10 cellular contexts compared by ENCODE assay signal in genomic region chr1:27789511-27790154, GRCh38. TPM values are rescaled to one million over a fixed set of nuclear protein-coding genes. Genes with fewer than 3 reads are reported as not detected.
A peak's percentile ranks its signal among the peaks of the same experiment; 100 is the strongest.
DNase-seq lines count a peak whose midpoint lies in the region; ATAC-seq and TF ChIP-seq lines count a peak whose summit lies in the region.
"Had no signal": no experiment of that assay in that cellular context is flagged by ENCODE, and none has a peak within 500 bp of the region (broad histone marks: within the 10 kb centered on the region; RNA-seq: fewer than 3 reads in every experiment).

No MANE protein-coding gene starts in this region.

- no peaks in the 10 kb centered on the region for H3K27me3 Mint-ChIP-seq in osteocyte (ENCODE audit: unreplicated experiment)

- ATAC-seq in SK-N-SH treated with all-trans-retinoic acid at 6 μM for 48 hours (peak; percentile 84), GM19023 (IDR thresholded peaks at IDR 0.05; ENCODE audit: unreplicated experiment) (no peak), GM18511 (IDR thresholded peaks at IDR 0.05; ENCODE audit: unreplicated experiment) (no peak)

- DNase-seq in EH (ENCODE audit: low read depth) (peak; percentile 48), fibroblast of the aortic adventitia (ENCODE audit: low read depth) (peak; percentile 71), osteocyte (ENCODE audit: extremely low spot score, unreplicated experiment) (no peak), NK-92 (lab: John Stamatoyannopoulos, UW; ENCODE audit: unreplicated experiment) (no peak), HEK293T (ENCODE audit: extremely low spot score) (no peak)
- DNase-seq: caudate nucleus, mesendoderm had no signal

- no peak overlapping the region for H3K4me3 Mint-ChIP-seq in osteocyte (ENCODE audit: unreplicated experiment)

- H3K36me3 Mint-ChIP-seq in osteocyte (ENCODE audit: unreplicated experiment) = peaks cover 27% of the 10 kb centered on the region

- POLR2A ChIA-PET in HEK293T (lab: Yijun Ruan, JAX) = interaction anchor here (1.4 kb wide), 1 partner anchor 17 kb away, joined by 6 read pairs; the partner anchor contains the start of gene STX12

- no peak overlapping the region for H3K4me3 ChIP-seq in fibroblast of the aortic adventitia (ENCODE audit: low read depth, low read length)

- H3K27ac Mint-ChIP-seq in osteocyte (ENCODE audit: unreplicated experiment) = peak overlapping the region; percentile 9

- no peaks in the 10 kb centered on the region for H3K9me3 Mint-ChIP-seq in osteocyte (ENCODE audit: unreplicated experiment)

- CTCF ChIA-PET in HEK293T (lab: Yijun Ruan, JAX) = no interaction called here

- TF ChIP-seq CTCF in fibroblast of the aortic adventitia (IDR thresholded peaks at IDR 0.05; ENCODE audit: insufficient read depth, low read length) (no peak), osteocyte (IDR thresholded peaks at IDR 0.05) (no peak)

- H3K4me1 Mint-ChIP-seq in osteocyte (ENCODE audit: unreplicated experiment) = peaks cover 8% of the 10 kb centered on the region

TF ChIP-seq in SK-N-SH treated with all-trans-retinoic acid at 6 μM for 48 hours, 23 proteins besides CTCF, POLR2A, EP300 and RAD21:
- no peak for TF ChIP-seq RARB (CRISPR knock-in tag; IDR thresholded peaks at IDR 0.05)
- TF ChIP-seq ZNF8 (CRISPR knock-in tag; IDR thresholded peaks at IDR 0.05) = no peak
- TF ChIP-seq, protein P1, sequence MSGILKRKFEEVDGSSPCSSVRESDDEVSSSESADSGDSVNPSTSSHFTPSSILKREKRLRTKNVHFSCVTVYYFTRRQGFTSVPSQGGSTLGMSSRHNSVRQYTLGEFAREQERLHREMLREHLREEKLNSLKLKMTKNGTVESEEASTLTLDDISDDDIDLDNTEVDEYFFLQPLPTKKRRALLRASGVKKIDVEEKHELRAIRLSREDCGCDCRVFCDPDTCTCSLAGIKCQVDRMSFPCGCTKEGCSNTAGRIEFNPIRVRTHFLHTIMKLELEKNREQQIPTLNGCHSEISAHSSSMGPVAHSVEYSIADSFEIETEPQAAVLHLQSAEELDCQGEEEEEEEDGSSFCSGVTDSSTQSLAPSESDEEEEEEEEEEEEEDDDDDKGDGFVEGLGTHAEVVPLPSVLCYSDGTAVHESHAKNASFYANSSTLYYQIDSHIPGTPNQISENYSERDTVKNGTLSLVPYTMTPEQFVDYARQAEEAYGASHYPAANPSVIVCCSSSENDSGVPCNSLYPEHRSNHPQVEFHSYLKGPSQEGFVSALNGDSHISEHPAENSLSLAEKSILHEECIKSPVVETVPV (CRISPR knock-in tag; IDR thresholded peaks at IDR 0.05) = no peak
- no peak for TF ChIP-seq TOX (CRISPR knock-in tag; IDR thresholded peaks at IDR 0.05; ENCODE audit: borderline replicate concordance)
- no peak for TF ChIP-seq OSR1 (CRISPR knock-in tag; IDR thresholded peaks at IDR 0.05)
- no peak for TF ChIP-seq ARNTL (CRISPR knock-in tag; IDR thresholded peaks at IDR 0.05; ENCODE audit: borderline replicate concordance, low read depth)
- TF ChIP-seq ZNF565 (CRISPR knock-in tag; conservative IDR thresholded peaks at IDR 0.05; ENCODE audit: low read depth) = no peak
- no peak for TF ChIP-seq CREB5 (CRISPR knock-in tag; IDR thresholded peaks at IDR 0.05; ENCODE audit: low read depth)
- TF ChIP-seq ZFP30 (CRISPR knock-in tag; IDR thresholded peaks at IDR 0.05) = no peak

TF ChIP-seq in HEK293T, 16 proteins besides CTCF, POLR2A, EP300 and RAD21:
- TF ChIP-seq FOXM1 (IDR thresholded peaks at IDR 0.05; ENCODE audit: borderline replicate concordance) = no peak
- TF ChIP-seq SP1 (IDR thresholded peaks at IDR 0.05) = no peak
- no peak for TF ChIP-seq FOXK2 (IDR thresholded peaks at IDR 0.05)
- no peak for TF ChIP-seq ZNF384 (IDR thresholded peaks at IDR 0.05)
- TF ChIP-seq HDGF (IDR thresholded peaks at IDR 0.05; ENCODE audit: borderline replicate concordance) = no peak
- no peak for TF ChIP-seq L3MBTL2 (conservative IDR thresholded peaks at IDR 0.05)
- no peak for TF ChIP-seq ARNT (IDR thresholded peaks at IDR 0.05)
- no peak for TF ChIP-seq SUZ12 (IDR thresholded peaks at IDR 0.05)
- TF ChIP-seq CTBP1 (IDR thresholded peaks at IDR 0.05; ENCODE audit: borderline replicate concordance) = no peak
- no peak for TF ChIP-seq FOXA1 (IDR thresholded peaks at IDR 0.05)
- no peak for TF ChIP-seq PKNOX1 (IDR thresholded peaks at IDR 0.05)
- TF ChIP-seq TARDBP (IDR thresholded peaks at IDR 0.05) = no peak
- TF ChIP-seq LEF1 (IDR thresholded peaks at IDR 0.05; ENCODE audit: borderline replicate concordance) = no peak
- no peak for TF ChIP-seq BHLHE40 (IDR thresholded peaks at IDR 0.05; ENCODE audit: borderline replicate concordance)
- no peak for TF ChIP-seq NFRKB (IDR thresholded peaks at IDR 0.05)
- TF ChIP-seq ELF4 (IDR thresholded peaks at IDR 0.05) = no peak

RNA-seq across cellular contexts. Expression of gene STX12, which starts 16.6 kb away (rescaled TPM):
- total RNA-seq in fibroblast of the aortic adventitia (ENCODE audit: low replicate concordance) = 57.6 and 79.6 TPM in 2 replicates
- 40.5 and 44.5 TPM in 2 replicates for total RNA-seq in osteocyte

RNA-seq across cellular contexts. Expression of gene PPP1R8, which starts 40.9 kb away (rescaled TPM):
- total RNA-seq in fibroblast of the aortic adventitia (ENCODE audit: low replicate concordance) = 23.0 and 35.2 TPM in 2 replicates
- 49.5 and 49.6 TPM in 2 replicates for total RNA-seq in osteocyte

Comparison
In these comparisons a context has a peak if more than half of its experiments do, and no peak if none do; other contexts are left out.
1. DNase-seq: peak in EH (single experiment) and fibroblast of the aortic adventitia (single experiment); none in osteocyte (single experiment), NK-92 (single experiment) and HEK293T (single experiment).